Comparison of ENCODE assay signal across 8 cellular contexts in genomic region chr15:65868546-65869126, GRCh38. TPM values are rescaled to one million over a fixed set of nuclear protein-coding genes. Genes with fewer than 3 reads are reported as not detected.
DNase-seq lines count a peak whose midpoint lies in the region; ATAC-seq, FAIRE-seq and TF ChIP-seq lines count a peak whose summit lies in the region.

No MANE protein-coding gene starts in this region.

- TF ChIP-seq CTCF in DND-41 (IDR thresholded peaks at IDR 0.05; ENCODE audit: borderline replicate concordance, extremely low read depth, low read length, poor library complexity, severe bottlenecking) (no peak), NB4 (IDR thresholded peaks at IDR 0.05; ENCODE audit: low read depth, low read length) (no peak), endodermal cell (conservative IDR thresholded peaks at IDR 0.05) (no peak), pancreas (IDR thresholded peaks at IDR 0.05) (no peak)

- no peak for TF ChIP-seq POLR2A in NB4 (IDR thresholded peaks at IDR 0.05; ENCODE audit: extremely low read depth, insufficient read length)

- no peaks in the 10 kb centered on the region for H3K9me3 ChIP-seq in DND-41 (ENCODE audit: insufficient read depth, low read length, severe bottlenecking)
- no peaks in the 10 kb centered on the region for H3K9me3 ChIP-seq in endodermal cell (ENCODE audit: control insufficient read depth, low read length)
- no peaks in the 10 kb centered on the region for H3K9me3 ChIP-seq in pancreas

- H3K4me2 ChIP-seq in DND-41 (ENCODE audit: insufficient read depth, low read length) = peak overlapping the region; percentile 68

- peak overlapping the region; percentile 99 for H3K27ac Mint-ChIP-seq in endodermal cell

- no peaks in the 10 kb centered on the region for H3K27me3 Mint-ChIP-seq in endodermal cell (ENCODE audit: insufficient read depth)

- peaks cover 43% of the 10 kb centered on the region for H3K79me2 ChIP-seq in DND-41 (ENCODE audit: insufficient read depth, low read length)

- H3K27me3 ChIP-seq in DND-41 (ENCODE audit: insufficient read depth, low read length, poor library complexity) (no peaks in the 10 kb centered on the region), endodermal cell (ENCODE audit: control insufficient read depth, insufficient read depth, low read length, poor library complexity, severe bottlenecking) (no peaks in the 10 kb centered on the region), pancreas (no peaks in the 10 kb centered on the region)

- DNase-seq in DND-41 (no peak), NB4 (ENCODE audit: low read depth) (peak; percentile 6), endodermal cell (no peak), pancreas (no peak), posterior cingulate gyrus (no peak), NCI-H2081 (lab: John Stamatoyannopoulos, UW) (no peak)
- no peak for DNase-seq in stimulated activated CD4-positive, alpha-beta T cell treated with anti-CD3 and anti-CD28 coated beads, Interleukin-12 subunit alpha, Interleukin-12 subunit beta, amount 100 ng/mL, for 4 hours

- H3K36me3 ChIP-seq in DND-41 (ENCODE audit: insufficient read depth, low read length) (peaks cover 3% of the 10 kb centered on the region; the same call in 1 of the 2 replicates), endodermal cell (ENCODE audit: control insufficient read depth, insufficient read depth, low read length) (no peaks in the 10 kb centered on the region), pancreas (no peaks in the 10 kb centered on the region)

- H3K36me3 Mint-ChIP-seq in endodermal cell (ENCODE audit: low read depth) = no peaks in the 10 kb centered on the region

- WGBS in endodermal cell (ENCODE audit: insufficient coverage in 1 of 2, insufficient read length in 1 of 2), 2 experiments = 64 to 65% methylated on average over 10 to 11 of the region's 11 CpGs
- 63 to 66% methylated on average over 11 of the region's 11 CpGs for WGBS in pancreas, 2 donors

- peak overlapping the region; percentile 96 for H3K27ac ChIP-seq in DND-41 (ENCODE audit: low read length)
- H3K27ac ChIP-seq in endodermal cell (ENCODE audit: low read depth, low read length) = no peak overlapping the region
- peak overlapping the region; percentile 83 to 98 (median 91) for H3K27ac ChIP-seq in pancreas

- ATAC-seq in DND-41 (ENCODE audit: insufficient read depth, low read depth) (no peak), pancreas (no peak), HG03108 (IDR thresholded peaks at IDR 0.05; ENCODE audit: unreplicated experiment) (no peak)

- H3K4me1 ChIP-seq in DND-41 (ENCODE audit: insufficient read depth, low read length) (peaks cover 32% of the 10 kb centered on the region), endodermal cell (ENCODE audit: control insufficient read depth, insufficient read depth, low read length) (no peaks in the 10 kb centered on the region), pancreas (peaks cover 0 to 8% (median 6%) of the 10 kb centered on the region in 3 donors)

- H3K4me3 ChIP-seq in DND-41 (ENCODE audit: low read depth in 1 of 2, low read length in 2 of 2) (peak overlapping the region; percentile 91 to 99; a peak in 3 of 4 replicates), NB4 (ENCODE audit: low read depth, low read length) (peak overlapping the region; percentile 92), endodermal cell (ENCODE audit: low read length) (peak overlapping the region; percentile 97), pancreas (peak overlapping the region; percentile 76 to 89 (median 82))

- no peak for FAIRE-seq in pancreas (lab: Jason Lieb, UNC)

- no peaks in the 10 kb centered on the region for H3K9me3 Mint-ChIP-seq in endodermal cell

- H3K9ac ChIP-seq in DND-41 (ENCODE audit: low read depth, low read length) (peak overlapping the region; percentile 98), endodermal cell (ENCODE audit: extremely low read depth, low read length, poor library complexity, severe bottlenecking) (no peak overlapping the region)

- intact Hi-C loops in pancreas (cut with DNase I) = no loop called here
- intact Hi-C loops in posterior cingulate gyrus (cut with DNase I) = loop anchor here (5.0 kb wide), 2 partner anchors 76 to 256 kb away; partner anchors contain the start of genes DENND4A and INTS14

- peaks cover 7% of the 10 kb centered on the region for H3K4me1 Mint-ChIP-seq in endodermal cell

- H4K20me1 ChIP-seq in DND-41 (ENCODE audit: insufficient read depth, low read length) = peaks cover 11% of the 10 kb centered on the region; the same call in 1 of the 2 replicates

- peak overlapping the region; percentile 100 for H3K4me3 Mint-ChIP-seq in endodermal cell

- H2AFZ ChIP-seq in DND-41 (ENCODE audit: low read depth, low read length) = peak overlapping the region; percentile 95; the same call in 1 of the 2 replicates

RNA-seq across cellular contexts. Expression of gene RAB11A, which starts 0.7 kb away (rescaled TPM):
- 100 to 1,000 TPM; 233 to 295 TPM for total RNA-seq in endodermal cell
- polyA plus RNA-seq in endodermal cell (2013, experiment 1 of 2) = 249 TPM
- 228 TPM for polyA plus RNA-seq in endodermal cell (2013, experiment 2 of 2)
- 10 to 100 TPM; 46.3 to 98.4 (median 62.0) TPM for total RNA-seq in pancreas
- polyA plus RNA-seq in pancreas = 10 to 100 TPM; 19.8 to 92.0 TPM
